13 cellular contexts compared by ENCODE assay signal in the genomic region with DNA sequence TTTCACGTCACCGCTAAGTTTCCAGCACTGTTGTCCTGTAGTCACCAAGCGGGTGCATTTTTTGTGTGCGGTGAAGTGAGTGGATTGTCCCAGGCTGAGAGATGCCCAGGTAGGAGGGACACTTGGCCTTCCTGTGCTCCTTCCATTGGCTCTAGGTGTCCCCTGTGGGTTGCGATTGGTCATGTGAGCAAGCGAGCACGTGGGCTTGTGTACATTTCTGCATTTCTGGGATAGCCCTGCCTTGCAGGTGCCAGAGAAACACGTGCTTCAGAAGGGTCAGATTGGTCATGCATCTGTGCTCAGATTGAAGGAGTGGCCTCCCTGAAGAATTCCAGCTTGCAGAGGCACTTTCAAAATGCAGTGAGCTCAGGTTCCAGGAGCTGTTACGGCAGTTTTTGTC.
DNase-seq lines count a peak whose midpoint lies in the region; ATAC-seq and TF ChIP-seq lines count a peak whose summit lies in the region.
"Had no signal": no experiment of that assay in that cellular context is flagged by ENCODE, and none has a peak within 500 bp of the region (broad histone marks: within the 10 kb centered on the region; RNA-seq: fewer than 3 reads in every experiment).

No MANE protein-coding gene starts in this region.

- H3K36me3 ChIP-seq in ascending aorta: no peaks in the 10 kb centered on the region

- H3K36me3 Mint-ChIP-seq in nephron (ENCODE audit: low read depth): no peaks in the 10 kb centered on the region
- H3K36me3 Mint-ChIP-seq: CD4-positive, CD25-positive, alpha-beta regulatory T cell had no signal

- DNase-seq in DMS153 (lab: John Stamatoyannopoulos, UW) (peak; percentile 53), NCI-H146 (lab: John Stamatoyannopoulos, UW) (peak; percentile 91), choroid plexus epithelial cell (ENCODE audit: low read depth) (peak; percentile 80), ascending aorta (ENCODE audit: low spot score in 2 of 2) (no peak)
- no peak for DNase-seq in activated effector memory CD4-positive, alpha-beta T cell treated with anti-CD3 and anti-CD28 coated beads, Interleukin-2, amount 50 U/mL, for 16 hours
- DNase-seq: activated T-cell treated with anti-CD3 and anti-CD28 coated beads, Interleukin-2, amount 50 U/mL, for 4 hours; caudate nucleus; CD4-positive, CD25-positive, alpha-beta regulatory T cell; stimulated activated CD4-positive, alpha-beta T cell treated with anti-CD3 and anti-CD28 coated beads, Interleukin-4, amount 100 ng/mL, for 24 hours had no signal

- H3K4me1 ChIP-seq in ascending aorta: no peaks in the 10 kb centered on the region

- ATAC-seq in HG02571 (IDR thresholded peaks at IDR 0.05; ENCODE audit: unreplicated experiment) (no peak), GM19463 (IDR thresholded peaks at IDR 0.05; ENCODE audit: unreplicated experiment) (no peak)
- ATAC-seq: activated T-cell treated with anti-CD3 and anti-CD28 coated beads, Interleukin-2, amount 50 U/mL, for 4 hours had no signal

- TF ChIP-seq CTCF in choroid plexus epithelial cell (conservative IDR thresholded peaks at IDR 0.05; ENCODE audit: low read depth, low read length): no peak
- TF ChIP-seq CTCF in nephron (IDR thresholded peaks at IDR 0.05; ENCODE audit: unreplicated experiment in 3 of 3): no peak
- no peak for TF ChIP-seq CTCF in ascending aorta (IDR thresholded peaks at IDR 0.05)

- no peaks in the 10 kb centered on the region for H3K9me3 ChIP-seq in ascending aorta

- H3K4me3 Mint-ChIP-seq in nephron: peak overlapping the region; percentile 4 to 24 (median 8)
- H3K4me3 Mint-ChIP-seq: activated T-cell treated with anti-CD3 and anti-CD28 coated beads, Interleukin-2, amount 50 U/mL, for 4 hours; CD4-positive, CD25-positive, alpha-beta regulatory T cell had no signal

- no peak overlapping the region for H3K27ac ChIP-seq in ascending aorta
- H3K27ac ChIP-seq: KMS-11 had no signal

- peak overlapping the region; percentile 91 to 96 (median 94) for H3K27ac Mint-ChIP-seq in nephron
- H3K27ac Mint-ChIP-seq: CD4-positive, CD25-positive, alpha-beta regulatory T cell had no signal

- H3K27me3 Mint-ChIP-seq in nephron (ENCODE audit: low read depth): peaks cover 4% of the 10 kb centered on the region

- no peaks in the 10 kb centered on the region for H3K27me3 ChIP-seq in ascending aorta

- H3K4me1 Mint-ChIP-seq in nephron: peaks cover 38% of the 10 kb centered on the region
- H3K4me1 Mint-ChIP-seq: CD4-positive, CD25-positive, alpha-beta regulatory T cell had no signal

- intact Hi-C loops in ascending aorta (cut with DNase I): no loop called here

- peak overlapping the region; percentile 37 for H3K4me3 ChIP-seq in choroid plexus epithelial cell (ENCODE audit: low read depth, low read length)
- no peak overlapping the region for H3K4me3 ChIP-seq in ascending aorta

- H3K9me3 Mint-ChIP-seq in nephron: no peaks in the 10 kb centered on the region
- H3K9me3 Mint-ChIP-seq: activated T-cell treated with anti-CD3 and anti-CD28 coated beads, Interleukin-2, amount 50 U/mL, for 4 hours; CD4-positive, CD25-positive, alpha-beta regulatory T cell had no signal

Comparison
In these comparisons a context has a peak if more than half of its experiments do, and no peak if none do; other contexts are left out.
1. DNase-seq: peak in DMS153 (single experiment), NCI-H146 (single experiment) and choroid plexus epithelial cell (single experiment); none in activated effector memory CD4-positive, alpha-beta T cell treated with anti-CD3 and anti-CD28 coated beads, Interleukin-2, amount 50 U/mL, for 16 hours (single experiment) and ascending aorta (0 of 2).